In genomic region chr12:122891661-122892525, GRCh38 we compare ENCODE assay signal across 8 cellular contexts. TPM values are rescaled to one million over a fixed set of nuclear protein-coding genes. Genes with fewer than 3 reads are reported as not detected.
DNase-seq lines count a peak whose midpoint lies in the region; ATAC-seq and TF ChIP-seq lines count a peak whose summit lies in the region.

No MANE protein-coding gene starts in this region.

- H3K4me1 ChIP-seq in foreskin keratinocyte (peaks cover 46% of the 10 kb centered on the region), skeletal muscle tissue (ENCODE audit: control insufficient read depth in 3 of 3, insufficient read depth in 3 of 3, low read length in 3 of 3) (peaks cover 52 to 68% (median 66%) of the 10 kb centered on the region in 3 donors)

- peak overlapping the region; percentile 39 to 54 (median 51) for H3K9ac ChIP-seq in skeletal muscle tissue (ENCODE audit: low read depth in 1 of 3, low read length in 3 of 3)

- peak overlapping the region; percentile 99 for H3K27ac ChIP-seq in foreskin keratinocyte
- peak overlapping the region; percentile 28 for H3K27ac ChIP-seq in skeletal muscle tissue (ENCODE audit: low read depth, low read length)

- H3K27me3 ChIP-seq in foreskin keratinocyte (no peaks in the 10 kb centered on the region), skeletal muscle tissue (ENCODE audit: control insufficient read depth in 3 of 3, insufficient read depth in 3 of 3, low read length in 3 of 3) (no peaks in the 10 kb centered on the region)

- ATAC-seq in foreskin keratinocyte, result peak; percentile 1
- ATAC-seq in HG03175 (IDR thresholded peaks at IDR 0.05; ENCODE audit: unreplicated experiment), result no peak
- ATAC-seq in HG02981 (IDR thresholded peaks at IDR 0.05; ENCODE audit: unreplicated experiment), result no peak

- TF ChIP-seq CTCF in foreskin keratinocyte (conservative IDR thresholded peaks at IDR 0.05), result no peak

- H3K36me3 ChIP-seq in skeletal muscle tissue (ENCODE audit: control insufficient read depth in 3 of 3, insufficient read depth in 3 of 3, low read length in 3 of 3), result no peaks in the 10 kb centered on the region

- peak overlapping the region; percentile 13 to 58 (median 25) for H3K4me3 ChIP-seq in skeletal muscle tissue (ENCODE audit: low read length in 3 of 3)

- H3K9me3 ChIP-seq in skeletal muscle tissue (ENCODE audit: control insufficient read depth in 3 of 3, low read length in 3 of 3), result no peaks in the 10 kb centered on the region

- peak; percentile 76 for DNase-seq in HCEC 1CT
- DNase-seq in SW480 (ENCODE audit: low spot score), result peak; percentile 54
- peak; percentile 80 to 90 for DNase-seq in foreskin keratinocyte
- no peak for DNase-seq in occipital lobe (lab: John Stamatoyannopoulos, UW)
- no peak for DNase-seq in stimulated activated naive CD4-positive, alpha-beta T cell treated with Interleukin-2 at 50 U/mL for 16 hours (lab: John Stamatoyannopoulos, UW)

RNA-seq across cellular contexts. Expression of gene VPS37B, which starts 4.0 kb away (rescaled TPM):
- total RNA-seq in foreskin keratinocyte (49.3 and 59.0 TPM in 2 replicates), skeletal muscle tissue (11.5 TPM), occipital lobe (15.3 TPM)
- 47.0 and 56.0 TPM in 2 replicates for polyA plus RNA-seq in foreskin keratinocyte

RNA-seq across cellular contexts. Expression of gene HIP1R, which starts 56.6 kb away (rescaled TPM):
- total RNA-seq in foreskin keratinocyte, result 35.0 and 35.9 TPM in 2 replicates
- polyA plus RNA-seq in foreskin keratinocyte, result 19.7 and 20.6 TPM in 2 replicates
- total RNA-seq in skeletal muscle tissue, result 6.3 TPM
- total RNA-seq in occipital lobe, result 70.0 TPM

Comparison
In these comparisons a context has a peak if more than half of its experiments do, and no peak if none do; other contexts are left out.
1. DNase-seq: peak in HCEC 1CT (single experiment), SW480 (single experiment) and foreskin keratinocyte (2 of 2); none in occipital lobe (single experiment) and stimulated activated naive CD4-positive, alpha-beta T cell treated with Interleukin-2 at 50 U/mL for 16 hours (single experiment).